Comparison of ENCODE assay signal across 24 cellular contexts in the genomic region with DNA sequence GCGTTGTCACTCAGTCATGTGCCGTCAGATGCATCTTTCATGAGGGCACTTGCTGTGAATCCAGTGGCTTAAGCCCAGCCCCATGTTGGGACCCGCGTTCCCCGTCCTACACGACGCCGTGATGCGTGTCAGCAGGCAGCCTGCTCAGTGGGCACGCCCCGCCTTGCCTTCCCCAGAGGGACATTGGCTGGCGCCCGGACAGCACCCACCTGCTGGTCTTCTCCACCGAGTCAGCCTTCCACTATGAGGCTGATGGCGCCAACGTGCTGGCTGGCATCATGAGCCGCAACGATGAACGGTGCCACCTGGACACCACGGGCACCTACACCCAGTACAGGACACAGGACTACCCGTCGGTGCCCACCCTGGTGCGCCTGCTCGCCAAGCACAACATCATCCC.
"Had no signal": no experiment of that assay in that cellular context is flagged by ENCODE, and none has a peak within 500 bp of the region (broad histone marks: within the 10 kb centered on the region; RNA-seq: fewer than 3 reads in every experiment).

No MANE protein-coding gene starts in this region.

- H3K4me3 ChIP-seq: ascending aorta, cardiac muscle cell, K562, SJCRH30, SK-N-MC had no signal

- H3K27me3 ChIP-seq: ascending aorta, cardiac muscle cell had no signal

- H3K9me3 ChIP-seq: ascending aorta, SJCRH30 had no signal

- FAIRE-seq: K562, TTC549 had no signal

- ATAC-seq: activated CD8-positive, alpha-beta T cell treated with anti-CD3 and anti-CD28 coated beads for 36 hours; K562 had no signal

- DNase-seq: activated CD4-positive, alpha-beta T cell treated with anti-CD3 and anti-CD28 coated beads, Interleukin-2, amount 10 ng/mL, durations not matched to agents 24 days and 14 days; activated CD4-positive, alpha-beta T cell treated with anti-CD3 and anti-CD28 coated beads, Interleukin-2, amount 50 U/mL, for 4 hours; activated CD8-positive, alpha-beta T cell treated with anti-CD3 and anti-CD28 coated beads for 36 hours; activated gamma-delta T cell; activated naive CD4-positive, alpha-beta T cell treated with Interleukin-2 at 50 U/mL for 16 hours; activated naive CD8-positive, alpha-beta T cell treated with anti-CD3 and anti-CD28 coated beads, Interleukin-2, amount 10 ng/mL, durations not matched to agents 7 days and 5 days; activated T-cell treated with anti-CD3 and anti-CD28 coated beads, Interleukin-2, amount 50 U/mL, for 1 hour; amygdala; NCI-H1048; NCI-H1105 treated with DMSO at 0.1 percent for 48 hours; NCI-H1436; NCI-H1694; NCI-H1930; NCI-H2081 treated with DMSO at 0.1 percent for 48 hours; NCI-H345; NCI-H524 treated with DMSO at 0.1 percent for 48 hours; OCI-M1; Right ventricle myocardium superior; SJCRH30 had no signal

- H3K4me1 ChIP-seq: ascending aorta, SJCRH30 had no signal

- H3K36me3 ChIP-seq: ascending aorta, cardiac muscle cell, SJCRH30 had no signal

- H3K27ac ChIP-seq: ascending aorta, cardiac muscle cell, SJCRH30, SK-N-MC had no signal
